ENCODE assay signal across 8 cellular contexts in genomic region chr1:1230656-1231399, GRCh38. TPM values are rescaled to one million over a fixed set of nuclear protein-coding genes. Genes with fewer than 3 reads are reported as not detected.
DNase-seq lines count a peak whose midpoint lies in the region; ATAC-seq lines count a peak whose summit lies in the region.

No MANE protein-coding gene starts in this region.

- in situ Hi-C loops in KBM-7 (cut with MboI; ENCODE audit: low pct_unique_long_range_greater_than_20kb, low sequenced_read_pairs), result loop anchor here (25.0 kb wide), 1 partner anchor 94 kb away; no protein-coding TSS in a partner anchor

- DNase-seq in GF-D8 (lab: John Stamatoyannopoulos, UW), result peak; percentile 9
- DNase-seq in KBM-7, result peak; percentile 44
- DNase-seq in activated naive CD8-positive, alpha-beta T cell treated with anti-CD3 and anti-CD28 coated beads, Interleukin-2, amount 10 ng/mL, durations not matched to agents 7 days and 5 days, result no peak
- DNase-seq in stimulated activated effector memory CD8-positive, alpha-beta T cell treated with anti-CD3 and anti-CD28 coated beads, Interleukin-12 subunit alpha, Interleukin-12 subunit beta, amount 100 ng/mL, for 72 hours (ENCODE audit: low spot score in 2 of 2), result no peak
- no peak for DNase-seq in COR-L47 (lab: John Stamatoyannopoulos, UW)
- no peak for DNase-seq in posterior cingulate gyrus
- no peak for DNase-seq in activated gamma-delta T cell (lab: John Stamatoyannopoulos, UW)

- POLR2A ChIA-PET in activated naive CD8-positive, alpha-beta T cell treated with anti-CD3 and anti-CD28 coated beads, Interleukin-2, amount 10 ng/mL, durations not matched to agents 7 days and 5 days (lab: Charles Lee), result interaction anchor here (0.7 to 2.8 kb wide), 14 partner anchors 15 to 217 kb away, joined by 3 to 18 read pairs (median 6); partner anchors contain the start of genes AURKAIP1, C1orf159, ISG15 and TTLL10

- peaks cover 25% of the 10 kb centered on the region for H3K4me1 Mint-ChIP-seq in activated naive CD8-positive, alpha-beta T cell treated with anti-CD3 and anti-CD28 coated beads, Interleukin-2, amount 10 ng/mL, durations not matched to agents 7 days and 5 days
- peaks cover 37% of the 10 kb centered on the region for H3K4me1 Mint-ChIP-seq in stimulated activated effector memory CD8-positive, alpha-beta T cell treated with anti-CD3 and anti-CD28 coated beads, Interleukin-12 subunit alpha, Interleukin-12 subunit beta, amount 100 ng/mL, for 72 hours

- intact Hi-C loops in posterior cingulate gyrus (cut with DNase I), result loop anchor here (5.0 kb wide), 1 partner anchor 74 kb away; no protein-coding TSS in a partner anchor

- H3K4me3 Mint-ChIP-seq in activated naive CD8-positive, alpha-beta T cell treated with anti-CD3 and anti-CD28 coated beads, Interleukin-2, amount 10 ng/mL, durations not matched to agents 7 days and 5 days, result peak overlapping the region; percentile 92
- H3K4me3 Mint-ChIP-seq in stimulated activated effector memory CD8-positive, alpha-beta T cell treated with anti-CD3 and anti-CD28 coated beads, Interleukin-12 subunit alpha, Interleukin-12 subunit beta, amount 100 ng/mL, for 72 hours, result peak overlapping the region; percentile 87

- no peaks in the 10 kb centered on the region for H3K9me3 Mint-ChIP-seq in activated naive CD8-positive, alpha-beta T cell treated with anti-CD3 and anti-CD28 coated beads, Interleukin-2, amount 10 ng/mL, durations not matched to agents 7 days and 5 days
- no peaks in the 10 kb centered on the region for H3K9me3 Mint-ChIP-seq in stimulated activated effector memory CD8-positive, alpha-beta T cell treated with anti-CD3 and anti-CD28 coated beads, Interleukin-12 subunit alpha, Interleukin-12 subunit beta, amount 100 ng/mL, for 72 hours

- H3K27ac Mint-ChIP-seq in activated naive CD8-positive, alpha-beta T cell treated with anti-CD3 and anti-CD28 coated beads, Interleukin-2, amount 10 ng/mL, durations not matched to agents 7 days and 5 days, result peak overlapping the region; percentile 92
- H3K27ac Mint-ChIP-seq in stimulated activated effector memory CD8-positive, alpha-beta T cell treated with anti-CD3 and anti-CD28 coated beads, Interleukin-12 subunit alpha, Interleukin-12 subunit beta, amount 100 ng/mL, for 72 hours, result peak overlapping the region; percentile 94

- H3K36me3 Mint-ChIP-seq in activated naive CD8-positive, alpha-beta T cell treated with anti-CD3 and anti-CD28 coated beads, Interleukin-2, amount 10 ng/mL, durations not matched to agents 7 days and 5 days, result peaks cover 9% of the 10 kb centered on the region
- peaks cover 76% of the 10 kb centered on the region for H3K36me3 Mint-ChIP-seq in stimulated activated effector memory CD8-positive, alpha-beta T cell treated with anti-CD3 and anti-CD28 coated beads, Interleukin-12 subunit alpha, Interleukin-12 subunit beta, amount 100 ng/mL, for 72 hours

- H3K27me3 Mint-ChIP-seq in activated naive CD8-positive, alpha-beta T cell treated with anti-CD3 and anti-CD28 coated beads, Interleukin-2, amount 10 ng/mL, durations not matched to agents 7 days and 5 days, result no peaks in the 10 kb centered on the region

- H3K4me3 ChIP-seq in iPS-11a (ENCODE audit: low read depth, low read length), result peak overlapping the region; percentile 80

- ATAC-seq in activated naive CD8-positive, alpha-beta T cell treated with anti-CD3 and anti-CD28 coated beads, Interleukin-2, amount 10 ng/mL, durations not matched to agents 7 days and 5 days (ENCODE audit: low read depth), result no peak
- no peak for ATAC-seq in stimulated activated effector memory CD8-positive, alpha-beta T cell treated with anti-CD3 and anti-CD28 coated beads, Interleukin-12 subunit alpha, Interleukin-12 subunit beta, amount 100 ng/mL, for 72 hours

RNA-seq across cellular contexts. Expression of gene SDF4, which starts 1.0 kb away (rescaled TPM):
- 100 to 1,000 TPM in 1 of 2 experiments, 10 to 100 TPM in 1; 99.1 to 103 TPM for total RNA-seq in activated naive CD8-positive, alpha-beta T cell treated with anti-CD3 and anti-CD28 coated beads, Interleukin-2, amount 10 ng/mL, durations not matched to agents 7 days and 5 days

RNA-seq across cellular contexts. Expression of gene B3GALT6, which starts 1.2 kb away (rescaled TPM):
- total RNA-seq in activated naive CD8-positive, alpha-beta T cell treated with anti-CD3 and anti-CD28 coated beads, Interleukin-2, amount 10 ng/mL, durations not matched to agents 7 days and 5 days, result 10 to 100 TPM; 19.1 to 19.6 TPM

RNA-seq across cellular contexts. Expression of gene C1QTNF12, which starts 15.7 kb away (rescaled TPM):
- total RNA-seq in activated naive CD8-positive, alpha-beta T cell treated with anti-CD3 and anti-CD28 coated beads, Interleukin-2, amount 10 ng/mL, durations not matched to agents 7 days and 5 days, result 1 to 10 TPM; 2.2 to 4.4 TPM

RNA-seq across cellular contexts. Expression of gene TNFRSF4, which starts 16.9 kb away (rescaled TPM):
- 1 to 10 TPM; 2.4 to 3.1 TPM for total RNA-seq in activated naive CD8-positive, alpha-beta T cell treated with anti-CD3 and anti-CD28 coated beads, Interleukin-2, amount 10 ng/mL, durations not matched to agents 7 days and 5 days

RNA-seq across cellular contexts. Expression of gene TNFRSF18, which starts 24.4 kb away (rescaled TPM):
- total RNA-seq in activated naive CD8-positive, alpha-beta T cell treated with anti-CD3 and anti-CD28 coated beads, Interleukin-2, amount 10 ng/mL, durations not matched to agents 7 days and 5 days, result 10 to 100 TPM; 11.4 to 15.0 TPM

Comparison
In these comparisons a context has a peak if more than half of its experiments do, and no peak if none do; other contexts are left out.
1. DNase-seq: peak in GF-D8 (single experiment) and KBM-7 (single experiment); none in activated naive CD8-positive, alpha-beta T cell treated with anti-CD3 and anti-CD28 coated beads, Interleukin-2, amount 10 ng/mL, durations not matched to agents 7 days and 5 days (single experiment), stimulated activated effector memory CD8-positive, alpha-beta T cell treated with anti-CD3 and anti-CD28 coated beads, Interleukin-12 subunit alpha, Interleukin-12 subunit beta, amount 100 ng/mL, for 72 hours (0 of 2), COR-L47 (single experiment), posterior cingulate gyrus (0 of 10) and activated gamma-delta T cell (single experiment).